In the genomic region with DNA sequence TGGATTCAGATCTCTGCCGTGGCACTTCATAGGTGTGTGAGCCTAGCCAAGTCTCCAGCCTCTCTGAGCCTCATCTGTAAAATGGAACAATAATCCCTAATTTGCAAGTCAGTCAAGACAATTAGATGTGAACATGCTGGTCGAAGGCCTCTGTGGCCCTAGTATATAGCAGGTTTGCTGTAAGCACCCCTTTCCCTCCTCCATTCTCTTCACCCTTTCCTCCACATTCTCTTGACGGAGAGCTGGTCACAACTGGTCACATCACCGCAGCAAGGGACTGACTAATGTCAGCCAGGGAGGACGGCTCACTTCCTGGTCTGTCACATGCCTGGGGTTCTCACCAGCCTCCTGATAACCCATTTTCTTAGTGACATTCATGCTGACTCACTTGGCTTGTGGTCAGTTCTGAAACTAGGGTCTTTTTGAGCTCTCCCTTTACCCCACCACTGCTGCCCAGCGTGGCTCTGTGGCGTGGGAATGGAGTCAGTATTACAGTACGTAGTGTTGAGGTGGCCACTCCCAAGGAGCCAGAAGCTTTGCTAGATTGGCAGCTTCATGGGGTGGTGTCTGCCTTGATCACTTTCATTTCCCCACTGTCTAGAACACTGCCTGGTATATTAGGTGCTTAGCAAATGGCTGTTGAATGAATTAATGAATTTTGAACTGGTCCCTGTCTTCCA, we compare ENCODE assay signal across 1 cellular context.
A peak's percentile ranks its signal among the peaks of the same experiment; 100 is the strongest.
TF ChIP-seq lines count a peak whose summit lies in the region.

No MANE protein-coding gene starts in this region.

TF ChIP-seq in K562, 482 proteins besides CTCF, POLR2A, EP300 and RAD21 (continued from another document and continues in another):
- TF ChIP-seq, protein P1, sequence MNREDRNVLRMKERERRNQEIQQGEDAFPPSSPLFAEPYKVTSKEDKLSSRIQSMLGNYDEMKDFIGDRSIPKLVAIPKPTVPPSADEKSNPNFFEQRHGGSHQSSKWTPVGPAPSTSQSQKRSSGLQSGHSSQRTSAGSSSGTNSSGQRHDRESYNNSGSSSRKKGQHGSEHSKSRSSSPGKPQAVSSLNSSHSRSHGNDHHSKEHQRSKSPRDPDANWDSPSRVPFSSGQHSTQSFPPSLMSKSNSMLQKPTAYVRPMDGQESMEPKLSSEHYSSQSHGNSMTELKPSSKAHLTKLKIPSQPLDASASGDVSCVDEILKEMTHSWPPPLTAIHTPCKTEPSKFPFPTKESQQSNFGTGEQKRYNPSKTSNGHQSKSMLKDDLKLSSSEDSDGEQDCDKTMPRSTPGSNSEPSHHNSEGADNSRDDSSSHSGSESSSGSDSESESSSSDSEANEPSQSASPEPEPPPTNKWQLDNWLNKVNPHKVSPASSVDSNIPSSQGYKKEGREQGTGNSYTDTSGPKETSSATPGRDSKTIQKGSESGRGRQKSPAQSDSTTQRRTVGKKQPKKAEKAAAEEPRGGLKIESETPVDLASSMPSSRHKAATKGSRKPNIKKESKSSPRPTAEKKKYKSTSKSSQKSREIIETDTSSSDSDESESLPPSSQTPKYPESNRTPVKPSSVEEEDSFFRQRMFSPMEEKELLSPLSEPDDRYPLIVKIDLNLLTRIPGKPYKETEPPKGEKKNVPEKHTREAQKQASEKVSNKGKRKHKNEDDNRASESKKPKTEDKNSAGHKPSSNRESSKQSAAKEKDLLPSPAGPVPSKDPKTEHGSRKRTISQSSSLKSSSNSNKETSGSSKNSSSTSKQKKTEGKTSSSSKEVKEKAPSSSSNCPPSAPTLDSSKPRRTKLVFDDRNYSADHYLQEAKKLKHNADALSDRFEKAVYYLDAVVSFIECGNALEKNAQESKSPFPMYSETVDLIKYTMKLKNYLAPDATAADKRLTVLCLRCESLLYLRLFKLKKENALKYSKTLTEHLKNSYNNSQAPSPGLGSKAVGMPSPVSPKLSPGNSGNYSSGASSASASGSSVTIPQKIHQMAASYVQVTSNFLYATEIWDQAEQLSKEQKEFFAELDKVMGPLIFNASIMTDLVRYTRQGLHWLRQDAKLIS (CRISPR knock-in tag; IDR thresholded peaks at IDR 0.05): no peak
- TF ChIP-seq BCOR (IDR thresholded peaks at IDR 0.05) (peak; percentile 96), CAMTA2 (CRISPR knock-in tag; conservative IDR thresholded peaks at IDR 0.05) (no peak), ZNF253 (CRISPR knock-in tag; conservative IDR thresholded peaks at IDR 0.05) (no peak), TRIM28 (IDR thresholded peaks at IDR 0.05) (no peak), ZNF41 (CRISPR knock-in tag; conservative IDR thresholded peaks at IDR 0.05) (no peak), RFX7 (CRISPR knock-in tag; IDR thresholded peaks at IDR 0.05) (no peak), ZNF561 (CRISPR knock-in tag; conservative IDR thresholded peaks at IDR 0.05) (no peak), HOMEZ (CRISPR knock-in tag; IDR thresholded peaks at IDR 0.05) (no peak), CCAR2 (IDR thresholded peaks at IDR 0.05; ENCODE audit: low read depth, low read length) (no peak), FOXP1 (CRISPR knock-in tag; IDR thresholded peaks at IDR 0.05) (no peak), ZEB2 (IDR thresholded peaks at IDR 0.05) (no peak), SRF (CRISPR knock-in tag; IDR thresholded peaks at IDR 0.05) (no peak), ATF1 (CRISPR knock-in tag; IDR thresholded peaks at IDR 0.05) (no peak), ATF1 (tag; IDR thresholded peaks at IDR 0.05) (peak; percentile 43), HDGF (IDR thresholded peaks at IDR 0.05) (0 out of 2 replicates have a peak, but pooled peaks have one; percentile 67), SMARCC2 (IDR thresholded peaks at IDR 0.05; ENCODE audit: low read depth) (no peak), ARHGAP35 (IDR thresholded peaks at IDR 0.05; ENCODE audit: partially characterized antibody) (no peak), MCM2 (IDR thresholded peaks at IDR 0.05; ENCODE audit: low read depth) (no peak), IFI16 (CRISPR knock-in tag; IDR thresholded peaks at IDR 0.05) (no peak), THRAP3 (IDR thresholded peaks at IDR 0.05; ENCODE audit: borderline replicate concordance) (no peak), RBM25 (IDR thresholded peaks at IDR 0.05; ENCODE audit: low read depth, low read length, severe bottlenecking) (peak; percentile 81), TFAM (CRISPR knock-in tag; conservative IDR thresholded peaks at IDR 0.05) (no peak), HNRNPLL (IDR thresholded peaks at IDR 0.05; ENCODE audit: low read depth, low read length, poor library complexity, severe bottlenecking) (no peak), POLR2B (IDR thresholded peaks at IDR 0.05; ENCODE audit: low read depth, partially characterized antibody) (peak; percentile 21), TBL1XR1 (IDR thresholded peaks at IDR 0.05; ENCODE audit: low read length in 2 of 2) (no peak), SAP30 (IDR thresholded peaks at IDR 0.05; ENCODE audit: borderline replicate concordance, insufficient read depth, low read depth, low read length, poor library complexity, severe bottlenecking) (no peak), FOXK1 (CRISPR knock-in tag; IDR thresholded peaks at IDR 0.05; ENCODE audit: borderline replicate concordance) (no peak), ZKSCAN1 (IDR thresholded peaks at IDR 0.05; ENCODE audit: low read depth, low read length) (no peak), XRCC4 (IDR thresholded peaks at IDR 0.05; ENCODE audit: extremely low read depth, insufficient read depth, insufficient read length) (no peak), PHB (CRISPR knock-in tag; IDR thresholded peaks at IDR 0.05) (no peak), ZNF184 (CRISPR knock-in tag; IDR thresholded peaks at IDR 0.05) (no peak), ZFX (CRISPR knock-in tag; IDR thresholded peaks at IDR 0.05) (no peak), STAG1 (CRISPR knock-in tag; IDR thresholded peaks at IDR 0.05; ENCODE audit: borderline replicate concordance) (no peak), GTF3C2 (IDR thresholded peaks at IDR 0.05; ENCODE audit: borderline replicate concordance, extremely low read depth, insufficient read length) (no peak), YBX1 (IDR thresholded peaks at IDR 0.05) (no peak), TAF9B (IDR thresholded peaks at IDR 0.05; ENCODE audit: partially characterized antibody) (no peak), ZNF239 (CRISPR knock-in tag; IDR thresholded peaks at IDR 0.05) (peak; percentile 18; the same call in 1 of the 2 replicates), ZNF316 (IDR thresholded peaks at IDR 0.05) (peak; percentile 75), CC2D1A (IDR thresholded peaks at IDR 0.05) (no peak), LEF1 (IDR thresholded peaks at IDR 0.05) (peak; percentile 59; the same call in 1 of the 2 replicates), FOXA1 (IDR thresholded peaks at IDR 0.05; ENCODE audit: borderline replicate concordance) (no peak), ZNF778 (CRISPR knock-in tag; IDR thresholded peaks at IDR 0.05) (no peak), ZNF324 (CRISPR knock-in tag; IDR thresholded peaks at IDR 0.05) (0 out of 2 replicates have a peak, but pooled peaks have one; percentile 6), CTCFL (IDR thresholded peaks at IDR 0.05; ENCODE audit: borderline replicate concordance, insufficient read depth, low read depth, low read length, poor library complexity, severe bottlenecking) (no peak), ZKSCAN3 (CRISPR knock-in tag; IDR thresholded peaks at IDR 0.05) (no peak)
- TF ChIP-seq, protein P2, sequence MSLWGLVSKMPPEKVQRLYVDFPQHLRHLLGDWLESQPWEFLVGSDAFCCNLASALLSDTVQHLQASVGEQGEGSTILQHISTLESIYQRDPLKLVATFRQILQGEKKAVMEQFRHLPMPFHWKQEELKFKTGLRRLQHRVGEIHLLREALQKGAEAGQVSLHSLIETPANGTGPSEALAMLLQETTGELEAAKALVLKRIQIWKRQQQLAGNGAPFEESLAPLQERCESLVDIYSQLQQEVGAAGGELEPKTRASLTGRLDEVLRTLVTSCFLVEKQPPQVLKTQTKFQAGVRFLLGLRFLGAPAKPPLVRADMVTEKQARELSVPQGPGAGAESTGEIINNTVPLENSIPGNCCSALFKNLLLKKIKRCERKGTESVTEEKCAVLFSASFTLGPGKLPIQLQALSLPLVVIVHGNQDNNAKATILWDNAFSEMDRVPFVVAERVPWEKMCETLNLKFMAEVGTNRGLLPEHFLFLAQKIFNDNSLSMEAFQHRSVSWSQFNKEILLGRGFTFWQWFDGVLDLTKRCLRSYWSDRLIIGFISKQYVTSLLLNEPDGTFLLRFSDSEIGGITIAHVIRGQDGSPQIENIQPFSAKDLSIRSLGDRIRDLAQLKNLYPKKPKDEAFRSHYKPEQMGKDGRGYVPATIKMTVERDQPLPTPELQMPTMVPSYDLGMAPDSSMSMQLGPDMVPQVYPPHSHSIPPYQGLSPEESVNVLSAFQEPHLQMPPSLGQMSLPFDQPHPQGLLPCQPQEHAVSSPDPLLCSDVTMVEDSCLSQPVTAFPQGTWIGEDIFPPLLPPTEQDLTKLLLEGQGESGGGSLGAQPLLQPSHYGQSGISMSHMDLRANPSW (CRISPR knock-in tag; IDR thresholded peaks at IDR 0.05): no peak
- TF ChIP-seq, protein P3, sequence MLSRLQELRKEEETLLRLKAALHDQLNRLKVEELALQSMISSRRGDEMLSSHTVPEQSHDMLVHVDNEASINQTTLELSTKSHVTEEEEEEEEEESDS (CRISPR knock-in tag; IDR thresholded peaks at IDR 0.05): no peak
- TF ChIP-seq, protein P4, sequence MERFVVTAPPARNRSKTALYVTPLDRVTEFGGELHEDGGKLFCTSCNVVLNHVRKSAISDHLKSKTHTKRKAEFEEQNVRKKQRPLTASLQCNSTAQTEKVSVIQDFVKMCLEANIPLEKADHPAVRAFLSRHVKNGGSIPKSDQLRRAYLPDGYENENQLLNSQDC (CRISPR knock-in tag; IDR thresholded peaks at IDR 0.05): no peak
- TF ChIP-seq, protein P5, sequence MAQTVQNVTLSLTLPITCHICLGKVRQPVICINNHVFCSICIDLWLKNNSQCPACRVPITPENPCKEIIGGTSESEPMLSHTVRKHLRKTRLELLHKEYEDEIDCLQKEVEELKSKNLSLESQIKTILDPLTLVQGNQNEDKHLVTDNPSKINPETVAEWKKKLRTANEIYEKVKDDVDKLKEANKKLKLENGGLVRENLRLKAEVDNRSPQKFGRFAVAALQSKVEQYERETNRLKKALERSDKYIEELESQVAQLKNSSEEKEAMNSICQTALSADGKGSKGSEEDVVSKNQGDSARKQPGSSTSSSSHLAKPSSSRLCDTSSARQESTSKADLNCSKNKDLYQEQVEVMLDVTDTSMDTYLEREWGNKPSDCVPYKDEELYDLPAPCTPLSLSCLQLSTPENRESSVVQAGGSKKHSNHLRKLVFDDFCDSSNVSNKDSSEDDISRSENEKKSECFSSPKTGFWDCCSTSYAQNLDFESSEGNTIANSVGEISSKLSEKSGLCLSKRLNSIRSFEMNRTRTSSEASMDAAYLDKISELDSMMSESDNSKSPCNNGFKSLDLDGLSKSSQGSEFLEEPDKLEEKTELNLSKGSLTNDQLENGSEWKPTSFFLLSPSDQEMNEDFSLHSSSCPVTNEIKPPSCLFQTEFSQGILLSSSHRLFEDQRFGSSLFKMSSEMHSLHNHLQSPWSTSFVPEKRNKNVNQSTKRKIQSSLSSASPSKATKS (CRISPR knock-in tag; IDR thresholded peaks at IDR 0.05): no peak
- TF ChIP-seq, protein P6, sequence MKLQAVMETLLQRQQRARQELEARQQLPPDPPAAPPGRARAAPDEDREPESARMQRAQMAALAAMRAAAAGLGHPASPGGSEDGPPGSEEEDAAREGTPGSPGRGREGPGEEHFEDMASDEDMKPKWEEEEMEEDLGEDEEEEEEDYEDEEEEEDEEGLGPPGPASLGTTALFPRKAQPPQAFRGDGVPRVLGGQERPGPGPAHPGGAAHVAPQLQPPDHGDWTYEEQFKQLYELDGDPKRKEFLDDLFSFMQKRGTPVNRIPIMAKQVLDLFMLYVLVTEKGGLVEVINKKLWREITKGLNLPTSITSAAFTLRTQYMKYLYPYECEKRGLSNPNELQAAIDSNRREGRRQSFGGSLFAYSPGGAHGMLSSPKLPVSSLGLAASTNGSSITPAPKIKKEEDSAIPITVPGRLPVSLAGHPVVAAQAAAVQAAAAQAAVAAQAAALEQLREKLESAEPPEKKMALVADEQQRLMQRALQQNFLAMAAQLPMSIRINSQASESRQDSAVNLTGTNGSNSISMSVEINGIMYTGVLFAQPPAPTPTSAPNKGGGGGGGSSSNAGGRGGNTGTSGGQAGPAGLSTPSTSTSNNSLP (IDR thresholded peaks at IDR 0.05; ENCODE audit: borderline replicate concordance, low read depth, low read length): no peak
